In genomic region chr3:43587303-43587702, GRCh38 we compare ENCODE assay signal across 30 cellular contexts.
"Had no signal": no experiment of that assay in that cellular context is flagged by ENCODE, and none has a peak within 500 bp of the region (broad histone marks: within the 10 kb centered on the region; RNA-seq: fewer than 3 reads in every experiment).

No MANE protein-coding gene starts in this region.

- H3K27me3 Mint-ChIP-seq: naive B cell, type B pancreatic cell had no signal

- H3K4me1 ChIP-seq: testis had no signal

- ATAC-seq: esophagus mucosa; gastroesophageal sphincter; heart right ventricle; left cardiac atrium; left lung; mucosa of descending colon; psoas muscle; right cardiac atrium; stimulated activated effector memory CD8-positive, alpha-beta T cell treated with anti-CD3 and anti-CD28 coated beads, Interleukin-12 subunit alpha, Interleukin-12 subunit beta, amount 100 ng/mL, for 72 hours had no signal

- FAIRE-seq: colon, islet of Langerhans had no signal

- H3K9me3 Mint-ChIP-seq: stimulated activated effector memory CD8-positive, alpha-beta T cell treated with anti-CD3 and anti-CD28 coated beads, Interleukin-12 subunit alpha, Interleukin-12 subunit beta, amount 100 ng/mL, for 72 hours had no signal

- H3K4me3 ChIP-seq: dorsolateral prefrontal cortex, gastroesophageal sphincter, heart right ventricle, left lung, mucosa of descending colon, ovary, psoas muscle, sigmoid colon, testis, tibial artery had no signal

- H3K27ac Mint-ChIP-seq: naive B cell; stimulated activated effector memory CD8-positive, alpha-beta T cell treated with anti-CD3 and anti-CD28 coated beads, Interleukin-12 subunit alpha, Interleukin-12 subunit beta, amount 100 ng/mL, for 72 hours; type B pancreatic cell had no signal

- H3K27me3 ChIP-seq: dorsolateral prefrontal cortex, gastroesophageal sphincter, heart right ventricle, left lung, ovary, sigmoid colon, testis, tibial artery had no signal

- H3K36me3 ChIP-seq: ovary had no signal

- H3K4me3 Mint-ChIP-seq: mesothelial cell of epicardium; stimulated activated effector memory CD8-positive, alpha-beta T cell treated with anti-CD3 and anti-CD28 coated beads, Interleukin-12 subunit alpha, Interleukin-12 subunit beta, amount 100 ng/mL, for 72 hours; type B pancreatic cell had no signal

- H3K9me3 ChIP-seq: ovary, psoas muscle, testis, tibial artery had no signal

- H3K4me1 Mint-ChIP-seq: naive B cell had no signal

- DNase-seq: dorsolateral prefrontal cortex; effector CD4-positive, alpha-beta T cell; foreskin fibroblast; heart right ventricle; hippocampal formation; left cardiac atrium; left lung; mesenchymal stem cell; mucosa of descending colon; naive B cell; occipital lobe; ovary; posterior cingulate gyrus; psoas muscle; right cardiac atrium; sigmoid colon; stimulated activated CD4-positive, alpha-beta T cell treated with anti-CD3 and anti-CD28 coated beads, Interleukin-2, amount 100 ng/mL, for 24 hours; stimulated activated CD4-positive, alpha-beta T cell treated with anti-CD3 and anti-CD28 coated beads, Interleukin-4, amount 100 ng/mL, for 24 hours; stimulated activated naive CD4-positive, alpha-beta T cell treated with Interleukin-2 at 50 U/mL for 16 hours; substantia nigra; testis; tibial artery had no signal

- H3K27ac ChIP-seq: epithelial cell of prostate, gastroesophageal sphincter, heart right ventricle, left lung, ovary, psoas muscle, sigmoid colon, testis, tibial artery had no signal
